In the genomic region with DNA sequence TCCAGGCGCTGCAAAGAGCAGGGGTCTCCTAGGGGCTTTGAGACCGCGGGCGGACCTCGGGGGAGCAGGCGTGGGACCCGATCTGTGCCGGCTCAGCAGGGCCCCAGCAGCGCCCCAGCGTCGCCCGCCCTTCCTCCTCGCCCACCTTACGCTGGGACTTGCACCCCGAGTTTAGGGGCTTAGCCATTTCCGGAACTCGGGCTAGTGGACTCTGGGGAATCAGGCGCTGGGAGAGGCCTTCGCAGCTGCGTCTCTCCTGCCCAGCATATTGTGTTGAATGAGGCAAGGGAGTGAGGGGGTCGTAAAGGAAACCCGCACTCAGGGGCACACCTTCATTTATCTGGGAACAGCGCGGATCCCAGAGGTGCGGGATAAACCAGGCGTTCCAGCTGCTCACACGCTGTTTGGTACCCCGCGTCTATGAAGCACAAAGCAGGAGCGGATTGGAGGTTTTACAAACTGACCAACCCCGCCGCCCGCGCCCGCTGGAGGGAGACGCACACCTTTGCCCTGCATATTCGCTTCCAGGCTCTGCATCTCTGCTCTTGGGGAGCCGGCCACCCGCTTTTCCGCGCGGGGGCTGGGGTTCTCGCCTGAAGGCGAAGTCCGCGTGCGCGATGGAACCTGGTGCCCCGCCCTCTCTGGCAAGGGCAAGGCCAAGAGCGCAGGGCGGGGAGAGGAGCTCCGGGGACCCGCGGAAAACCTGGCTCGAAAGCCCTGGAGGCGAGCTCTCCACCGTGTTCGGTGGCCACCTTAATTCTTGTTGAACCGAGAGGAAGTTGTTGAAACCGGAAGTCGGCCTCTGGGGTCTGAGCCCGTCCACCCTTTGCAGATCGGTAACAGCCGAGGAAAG, we compare ENCODE assay signal across 8 cellular contexts. TPM values are rescaled to one million over a fixed set of nuclear protein-coding genes. Genes with fewer than 3 reads are reported as not detected.
A peak's percentile ranks its signal among the peaks of the same experiment; 100 is the strongest.
DNase-seq lines count a peak whose midpoint lies in the region; ATAC-seq, FAIRE-seq and TF ChIP-seq lines count a peak whose summit lies in the region.

No MANE protein-coding gene starts in this region.

- FAIRE-seq in endothelial cell of umbilical vein (lab: Jason Lieb, UNC): no peak

- H3K36me3 ChIP-seq in endothelial cell of umbilical vein (ENCODE audit: control insufficient read depth in 2 of 2, extremely low read depth in 1 of 2, insufficient read depth in 2 of 2, low read length in 2 of 2): no peaks in the 10 kb centered on the region

- DNase-seq in COR-L47 (lab: John Stamatoyannopoulos, UW) (peak; percentile 71), NCI-H2029 (lab: John Stamatoyannopoulos, UW) (peak; percentile 83), endothelial cell of umbilical vein (ENCODE audit: low read depth, low spot score) (no peak), osteocyte (ENCODE audit: extremely low spot score, unreplicated experiment) (no peak), caudate nucleus (lab: John Stamatoyannopoulos, UW) (no peak), SK-N-DZ (ENCODE audit: low spot score) (no peak), NCI-H2107 treated with DMSO at 0.1 percent for 48 hours (lab: John Stamatoyannopoulos, UW; ENCODE audit: unreplicated experiment) (no peak)

- H3K9me3 Mint-ChIP-seq in osteocyte (ENCODE audit: unreplicated experiment): no peaks in the 10 kb centered on the region

- CTCF ChIA-PET in endothelial cell of umbilical vein (lab: Charles Lee): interaction anchor here (0.9 to 1.9 kb wide), 3 partner anchors 31 to 222 kb away, joined by 3 to 5 read pairs (median 3); no protein-coding TSS in a partner anchor

- TF ChIP-seq CTCF in endothelial cell of umbilical vein (IDR thresholded peaks at IDR 0.05; ENCODE audit: extremely low read depth in 1 of 2, insufficient read depth in 1 of 2, low read depth in 1 of 2, low read length in 2 of 2) (no peak), osteocyte (IDR thresholded peaks at IDR 0.05) (no peak)

- no peak overlapping the region for H3K4me3 ChIP-seq in endothelial cell of umbilical vein (replicated peaks in 1 of 3; ENCODE audit: insufficient read depth in 1 of 3, low read depth in 1 of 3, low read length in 3 of 3)

- no peaks in the 10 kb centered on the region for H3K79me2 ChIP-seq in endothelial cell of umbilical vein (ENCODE audit: control insufficient read depth, insufficient read depth, low read length)

- H3K9me3 ChIP-seq in endothelial cell of umbilical vein (replicated peaks; ENCODE audit: control insufficient read depth, insufficient read depth, low read length): no peaks in the 10 kb centered on the region

- peaks cover 93 to 95% of the 10 kb centered on the region in 2 experiments for H3K27me3 ChIP-seq in endothelial cell of umbilical vein (ENCODE audit: control insufficient read depth in 2 of 2, insufficient read depth in 2 of 2, low read length in 2 of 2)

- no peaks in the 10 kb centered on the region for H4K20me1 ChIP-seq in endothelial cell of umbilical vein (replicated peaks; ENCODE audit: control insufficient read depth, extremely low read depth, insufficient read depth, low read length)

- H3K27me3 Mint-ChIP-seq in osteocyte (ENCODE audit: unreplicated experiment): peaks cover 94% of the 10 kb centered on the region

- H3K9ac ChIP-seq in endothelial cell of umbilical vein (replicated peaks; ENCODE audit: extremely low read depth, insufficient read depth, low read length): no peak overlapping the region

- POLR2A ChIA-PET in endothelial cell of umbilical vein (lab: Charles Lee): no interaction called here

- TF ChIP-seq POLR2A in endothelial cell of umbilical vein (IDR thresholded peaks at IDR 0.05; ENCODE audit: low read depth, low read length): no peak

- ATAC-seq in GM19395 (IDR thresholded peaks at IDR 0.05; ENCODE audit: unreplicated experiment): no peak

- H3K36me3 Mint-ChIP-seq in osteocyte (ENCODE audit: unreplicated experiment): no peaks in the 10 kb centered on the region

- no peak overlapping the region for H3K4me2 ChIP-seq in endothelial cell of umbilical vein (ENCODE audit: insufficient read depth, low read length)

- H3K27ac Mint-ChIP-seq in osteocyte (ENCODE audit: unreplicated experiment): no peak overlapping the region

- dilution Hi-C loops in endothelial cell of umbilical vein (cut with MboI; ENCODE audit: extremely low pct_ligation_motif_present, low sequenced_read_pairs): no loop called here

- no peaks in the 10 kb centered on the region for H3K9me1 ChIP-seq in endothelial cell of umbilical vein (replicated peaks; ENCODE audit: control insufficient read depth, extremely low read depth, insufficient read depth, low read length)

- peaks cover 26% of the 10 kb centered on the region for H3K4me1 Mint-ChIP-seq in osteocyte (ENCODE audit: unreplicated experiment)

- H3K27ac ChIP-seq in endothelial cell of umbilical vein (ENCODE audit: insufficient read depth, low read depth, low read length) (no peak overlapping the region), caudate nucleus (ENCODE audit: low read depth, low read length) (no peak overlapping the region)

- BruUV-seq in endothelial cell of umbilical vein (replicated peaks; lab: Mats Ljungman, UMichigan): no TSS peak

- peak overlapping the region; percentile 61 for H3K4me3 Mint-ChIP-seq in osteocyte (ENCODE audit: unreplicated experiment)

- no peak overlapping the region for H2AFZ ChIP-seq in endothelial cell of umbilical vein (ENCODE audit: low read depth, low read length)

- H3K4me1 ChIP-seq in endothelial cell of umbilical vein (ENCODE audit: control insufficient read depth, extremely low read depth, insufficient read depth, low read length): peaks cover 7% of the 10 kb centered on the region

- intact Hi-C loops in endothelial cell of umbilical vein (cut with micrococcal nuclease): no loop called here

TF ChIP-seq in endothelial cell of umbilical vein, 7 proteins besides CTCF, POLR2A, EP300 and RAD21:
- TF ChIP-seq EZH2 (IDR thresholded peaks at IDR 0.05; ENCODE audit: borderline replicate concordance, low read depth, low read length, severe bottlenecking): peak; percentile 97
- no peak for TF ChIP-seq FOS (IDR thresholded peaks at IDR 0.05; ENCODE audit: borderline replicate concordance, insufficient read depth, low read length)
- TF ChIP-seq POLR2AphosphoS5 (IDR thresholded peaks at IDR 0.05; ENCODE audit: insufficient read depth, low read depth, low read length): no peak
- TF ChIP-seq, protein P1, sequence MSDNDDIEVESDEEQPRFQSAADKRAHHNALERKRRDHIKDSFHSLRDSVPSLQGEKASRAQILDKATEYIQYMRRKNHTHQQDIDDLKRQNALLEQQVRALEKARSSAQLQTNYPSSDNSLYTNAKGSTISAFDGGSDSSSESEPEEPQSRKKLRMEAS (IDR thresholded peaks at IDR 0.05; ENCODE audit: insufficient read depth, insufficient read length): no peak
- TF ChIP-seq MYC (IDR thresholded peaks at IDR 0.05; ENCODE audit: low read depth, low read length): no peak

RNA-seq across cellular contexts. Expression of a gene that starts 6.7 kb away (rescaled TPM):
- total RNA-seq in endothelial cell of umbilical vein (not detected in 2 replicates), osteocyte (not detected in 2 replicates)
- polyA plus RNA-seq in endothelial cell of umbilical vein: not detected in 2 replicates
- polyA plus RNA-seq in endothelial cell of umbilical vein (2011; cell fraction: cytosol; rRNA removed): not detected in 2 replicates
- not detected in 2 replicates for polyA plus RNA-seq in endothelial cell of umbilical vein (2011; cell fraction: nucleus; rRNA removed)
- polyA plus RNA-seq in endothelial cell of umbilical vein (2012): not detected in 2 replicates
- not detected in 2 replicates for polyA minus RNA-seq in endothelial cell of umbilical vein
- not detected for polyA minus RNA-seq in endothelial cell of umbilical vein (2011; cell fraction: cytosol; rRNA and poly(A)+ RNA removed)
- not detected in 2 replicates for polyA minus RNA-seq in endothelial cell of umbilical vein (2011; cell fraction: nucleus; rRNA and poly(A)+ RNA removed)
- not detected in 2 replicates for polyA plus RNA-seq in SK-N-DZ (2014; cell fraction: cytosol; rRNA removed)
- not detected in 2 replicates for polyA plus RNA-seq in SK-N-DZ (2014; cell fraction: nucleus; rRNA removed)

Comparison
In these comparisons a context has a peak if more than half of its experiments do, and no peak if none do; other contexts are left out.
1. DNase-seq: peak in COR-L47 (single experiment) and NCI-H2029 (single experiment); none in endothelial cell of umbilical vein (single experiment), osteocyte (single experiment), caudate nucleus (0 of 61), SK-N-DZ (single experiment) and NCI-H2107 treated with DMSO at 0.1 percent for 48 hours (single experiment).